Comparison of ENCODE assay signal across 29 cellular contexts in genomic region chr3:123015596-123015995, GRCh38. TPM values are rescaled to one million over a fixed set of nuclear protein-coding genes. Genes with fewer than 3 reads are reported as not detected.
A peak's percentile ranks its signal among the peaks of the same experiment; 100 is the strongest.
DNase-seq lines count a peak whose midpoint lies in the region; ATAC-seq, FAIRE-seq and TF ChIP-seq lines count a peak whose summit lies in the region.
"Had no signal": no experiment of that assay in that cellular context is flagged by ENCODE, and none has a peak within 500 bp of the region (broad histone marks: within the 10 kb centered on the region; RNA-seq: fewer than 3 reads in every experiment).

No MANE protein-coding gene starts in this region.

- no peak overlapping the region for H2BK120ac ChIP-seq in H9 (ENCODE audit: low read depth, low read length, poor library complexity, severe bottlenecking)

- peaks cover 8 to 35% of the 10 kb centered on the region in 2 experiments; a peak in 3 of 4 replicates for H3K4me1 Mint-ChIP-seq in H9
- H3K4me1 Mint-ChIP-seq: activated B cell treated with CpG ODN at 0.5 μM for 24 hours; activated CD4-positive, alpha-beta T cell treated with anti-CD3 and anti-CD28 coated beads, Interleukin-2, amount 10 ng/mL, durations not matched to agents 7 days and 5 days; activated naive CD8-positive, alpha-beta T cell treated with anti-CD3 and anti-CD28 coated beads, Interleukin-2, amount 50 U/mL, for 24 hours; T-cell had no signal

- no peak overlapping the region for H2AK5ac ChIP-seq in H9 (ENCODE audit: insufficient read length, low read length)

- H3K9me3 ChIP-seq in A549: no peaks in the 10 kb centered on the region
- no peaks in the 10 kb centered on the region for H3K9me3 ChIP-seq in H9 (ENCODE audit: control insufficient read depth, low read depth, low read length)
- no peaks in the 10 kb centered on the region for H3K9me3 ChIP-seq in PC-9 (ENCODE audit: insufficient read depth, low read depth)
- H3K9me3 ChIP-seq in hepatocyte (ENCODE audit: low read depth): no peaks in the 10 kb centered on the region
- H3K9me3 ChIP-seq: neutrophil, sigmoid colon, transverse colon had no signal

- H3K9me2 ChIP-seq in PC-9 (ENCODE audit: insufficient read depth) (no peaks in the 10 kb centered on the region), hepatocyte (replicated peaks; ENCODE audit: insufficient read depth) (no peaks in the 10 kb centered on the region)

- no peak for TF ChIP-seq POLR2A in A549 (IDR thresholded peaks at IDR 0.05; ENCODE audit: low read length)

- H2BK5ac ChIP-seq in H9 (ENCODE audit: insufficient read length, low read length): no peak overlapping the region

- H2AFZ ChIP-seq in H9 (ENCODE audit: low read length) (no peak overlapping the region), PC-9 (no peak overlapping the region), hepatocyte (no peak overlapping the region)

- H2BK15ac ChIP-seq in H9 (ENCODE audit: low read depth, low read length): no peak overlapping the region

- no peaks in the 10 kb centered on the region for H3K9me3 Mint-ChIP-seq in H9
- H3K9me3 Mint-ChIP-seq: activated B cell treated with CpG ODN at 0.5 μM for 24 hours; activated CD4-positive, alpha-beta T cell treated with anti-CD3 and anti-CD28 coated beads, Interleukin-2, amount 10 ng/mL, durations not matched to agents 7 days and 5 days; activated naive CD8-positive, alpha-beta T cell treated with anti-CD3 and anti-CD28 coated beads, Interleukin-2, amount 50 U/mL, for 24 hours; activated T-cell treated with anti-CD3 and anti-CD28 coated beads, Interleukin-2, amount 50 U/mL, for 24 hours; CD4-positive, alpha-beta T cell; T-cell had no signal

- 0 out of 7 replicates have a peak overlapping the region, but pooled peaks of 1 of the 3 experiments have one; percentile 9 for H3K27ac Mint-ChIP-seq in H9
- H3K27ac Mint-ChIP-seq: activated B cell treated with CpG ODN at 0.5 μM for 24 hours; activated CD4-positive, alpha-beta T cell treated with anti-CD3 and anti-CD28 coated beads, Interleukin-2, amount 10 ng/mL, durations not matched to agents 7 days and 5 days; activated naive CD8-positive, alpha-beta T cell treated with anti-CD3 and anti-CD28 coated beads, Interleukin-2, amount 50 U/mL, for 24 hours; activated T-cell treated with anti-CD3 and anti-CD28 coated beads, Interleukin-2, amount 50 U/mL, for 24 hours; CD4-positive, alpha-beta T cell; T-cell had no signal

- no peaks in the 10 kb centered on the region for H3F3A ChIP-seq in PC-9 (ENCODE audit: insufficient read depth, low read depth)

- H3K18ac ChIP-seq in H9 (ENCODE audit: insufficient read length, low read depth, low read length): no peak overlapping the region

- BruUV-seq in PC-9 (replicated peaks; lab: Mats Ljungman, UMichigan): no TSS peak

- H3K9ac ChIP-seq in H9 (ENCODE audit: extremely low read depth, insufficient read length, low read length): no peak overlapping the region

- CTCF ChIA-PET in A549 (lab: Yijun Ruan, JAX) (interaction anchor here (0.9 to 2.7 kb wide), 5 partner anchors 8 to 160 kb away, joined by 3 to 13 read pairs (median 3); partner anchors contain the start of gene SEMA5B), PC-9 (lab: Charles Lee) (interaction anchor here (0.6 to 1.1 kb wide), 3 partner anchors 46 to 381 kb away, joined by 3 to 6 read pairs (median 3); no protein-coding TSS in a partner anchor)

- TF ChIP-seq CTCF in A549 (IDR thresholded peaks at IDR 0.05): peak; percentile 15; the same call in 1 of the 3 replicates
- TF ChIP-seq CTCF in H9 (conservative IDR thresholded peaks at IDR 0.05): peak; percentile 46; the same call in 1 of the 3 replicates
- TF ChIP-seq CTCF in PC-9 (conservative IDR thresholded peaks at IDR 0.05): peak; percentile 51
- TF ChIP-seq CTCF in epithelial cell of proximal tubule (conservative IDR thresholded peaks at IDR 0.05; ENCODE audit: low read depth, low read length): peak; percentile 45
- TF ChIP-seq CTCF in hepatocyte (IDR thresholded peaks at IDR 0.05; ENCODE audit: poor library complexity): no peak

- H3K4me2 ChIP-seq in A549 (no peak overlapping the region), H9 (ENCODE audit: insufficient read depth, insufficient read length, low read length) (no peak overlapping the region), PC-9 (no peak overlapping the region), hepatocyte (no peak overlapping the region)

- no peak overlapping the region for H3K4ac ChIP-seq in H9 (ENCODE audit: low read depth, low read length)

- no peak for FAIRE-seq in A549 (lab: Jason Lieb, UNC)

- no peak overlapping the region for H4K8ac ChIP-seq in H9 (replicated peaks; ENCODE audit: insufficient read length, low read depth, low read length)

- no peaks in the 10 kb centered on the region for H3K79me1 ChIP-seq in H9 (ENCODE audit: insufficient read depth, low read depth, low read length, poor library complexity, severe bottlenecking)

- H3K79me2 ChIP-seq in H9 (ENCODE audit: insufficient read depth, low read length) (no peaks in the 10 kb centered on the region), PC-9 (ENCODE audit: low read depth) (no peaks in the 10 kb centered on the region), hepatocyte (no peaks in the 10 kb centered on the region)

- no peaks in the 10 kb centered on the region for H3K36me3 ChIP-seq in PC-9 (ENCODE audit: low read depth)
- H3K36me3 ChIP-seq in hepatocyte (replicated peaks; ENCODE audit: insufficient read depth, low read depth): no peaks in the 10 kb centered on the region
- H3K36me3 ChIP-seq: neutrophil, sigmoid colon, transverse colon had no signal

- H3K4me3 Mint-ChIP-seq in H9: no peak overlapping the region
- H3K4me3 Mint-ChIP-seq: activated B cell treated with CpG ODN at 0.5 μM for 24 hours; activated CD4-positive, alpha-beta T cell treated with anti-CD3 and anti-CD28 coated beads, Interleukin-2, amount 10 ng/mL, durations not matched to agents 7 days and 5 days; activated naive CD8-positive, alpha-beta T cell treated with anti-CD3 and anti-CD28 coated beads, Interleukin-2, amount 50 U/mL, for 24 hours; activated T-cell treated with anti-CD3 and anti-CD28 coated beads, Interleukin-2, amount 50 U/mL, for 24 hours; CD4-positive, alpha-beta T cell; T-cell had no signal

- H3K27me3 ChIP-seq in H9 (ENCODE audit: insufficient read depth, low read length) (no peaks in the 10 kb centered on the region), PC-9 (ENCODE audit: insufficient read depth, low read depth) (peaks cover 33% of the 10 kb centered on the region), hepatocyte (peaks cover 6% of the 10 kb centered on the region)
- H3K27me3 ChIP-seq: sigmoid colon had no signal

- no peak overlapping the region for H3K14ac ChIP-seq in H9 (ENCODE audit: insufficient read depth, low read length)

- POLR2A ChIA-PET in A549 (lab: Yijun Ruan, JAX) (no interaction called here), PC-9 (lab: Charles Lee; ENCODE audit: unreplicated experiment) (no interaction called here)

- H3K27ac ChIP-seq in A549 (no peak overlapping the region), H9 (ENCODE audit: insufficient read length, low read depth, low read length) (no peak overlapping the region), PC-9 (no peak overlapping the region), hepatocyte (no peak overlapping the region)
- H3K27ac ChIP-seq: neutrophil, sigmoid colon, transverse colon had no signal

- no peak overlapping the region for H4K5ac ChIP-seq in H9 (ENCODE audit: insufficient read length, low read depth, low read length)

- peaks cover 0 to 16% (median 0%) of the 10 kb centered on the region in 3 experiments; a peak in 3 of 7 replicates for H3K36me3 Mint-ChIP-seq in H9 (ENCODE audit: insufficient read depth in 1 of 3, low read depth in 3 of 3)
- H3K36me3 Mint-ChIP-seq: T-cell had no signal

- H4K20me1 ChIP-seq in H9 (ENCODE audit: control insufficient read depth, insufficient read depth, insufficient read length) (no peaks in the 10 kb centered on the region), PC-9 (ENCODE audit: insufficient read depth) (no peaks in the 10 kb centered on the region), hepatocyte (ENCODE audit: insufficient read depth, poor library complexity, severe bottlenecking) (no peaks in the 10 kb centered on the region)

- H3K27me3 Mint-ChIP-seq in H9 (ENCODE audit: low read depth): peaks cover 12% of the 10 kb centered on the region

- no peak overlapping the region for H3T11ph ChIP-seq in H9 (ENCODE audit: low read length)

- TF ChIP-seq EP300 in A549 (IDR thresholded peaks at IDR 0.05): no peak

- ATAC-seq in A549: peak in 1 of 2 experiments; percentile 60; a peak in 3 of 6 replicates
- ATAC-seq in HG02981 (IDR thresholded peaks at IDR 0.05; ENCODE audit: unreplicated experiment): no peak
- ATAC-seq: activated naive CD8-positive, alpha-beta T cell treated with anti-CD3 and anti-CD28 coated beads, Interleukin-2, amount 50 U/mL, for 24 hours; left ventricle myocardium superior; T-cell had no signal

- no peak; a peak in 2 of 5 replicates for TF ChIP-seq RAD21 in A549 (conservative IDR thresholded peaks at IDR 0.05 in 1 of 2, IDR thresholded peaks at IDR 0.05 in 1 of 2)

- H2BK12ac ChIP-seq in H9 (ENCODE audit: insufficient read length, low read depth, low read length): no peak overlapping the region

- H3K56ac ChIP-seq in H9 (ENCODE audit: insufficient read length, low read depth, low read length): no peak overlapping the region

- no peak for DNase-seq in A549 (ENCODE audit: low read depth in 1 of 2, low spot score in 1 of 2)
- no peak for DNase-seq in H9
- DNase-seq in PC-9: no peak
- no peak for DNase-seq in epithelial cell of proximal tubule (ENCODE audit: low read depth)
- DNase-seq in NCI-H2227 treated with DMSO at 0.1 percent for 48 hours (lab: John Stamatoyannopoulos, UW): no peak
- DNase-seq in retina: no peak
- DNase-seq in hepatocyte (ENCODE audit: low spot score): no peak
- DNase-seq: activated B cell treated with CpG ODN at 0.5 μM for 24 hours; activated CD4-positive, alpha-beta T cell treated with anti-CD3 and anti-CD28 coated beads, Interleukin-2, amount 10 ng/mL, durations not matched to agents 7 days and 5 days; activated naive CD8-positive, alpha-beta T cell treated with anti-CD3 and anti-CD28 coated beads, Interleukin-2, amount 50 U/mL, for 24 hours; activated T-cell treated with anti-CD3 and anti-CD28 coated beads, Interleukin-2, amount 50 U/mL, for 24 hours; AML-193; caudate nucleus; CD4-positive, alpha-beta T cell; cortex of kidney; effector memory CD4-positive, alpha-beta T cell; erythroblast; glutamatergic neuron; islet precursor cell; left ventricle myocardium superior; MM.1S; NCI-H1105 treated with DMSO at 0.1 percent for 48 hours; NCI-H2081; sigmoid colon; stimulated activated CD4-positive, alpha-beta T cell treated with anti-CD3 and anti-CD28 coated beads, Interleukin-4, amount 100 ng/mL, for 24 hours; T-cell; transverse colon had no signal

- H3K4me1 ChIP-seq in A549 (no peaks in the 10 kb centered on the region), H9 (ENCODE audit: insufficient read depth, low read length) (no peaks in the 10 kb centered on the region), PC-9 (replicated peaks; ENCODE audit: insufficient read depth) (no peaks in the 10 kb centered on the region), hepatocyte (ENCODE audit: insufficient read depth) (no peaks in the 10 kb centered on the region)
- H3K4me1 ChIP-seq: sigmoid colon, transverse colon had no signal

- intact Hi-C loops in PC-9 (cut with micrococcal nuclease; ENCODE audit: unreplicated experiment): no loop called here

- H3K23ac ChIP-seq in H9 (ENCODE audit: insufficient read length, low read depth, low read length): no peak overlapping the region

- H3K23me2 ChIP-seq in H9 (ENCODE audit: insufficient read length, low read depth, low read length, poor library complexity, severe bottlenecking): no peaks in the 10 kb centered on the region

- no peak overlapping the region for H4K91ac ChIP-seq in H9 (ENCODE audit: insufficient read length, low read depth, low read length)

- no peak overlapping the region for H2BK20ac ChIP-seq in H9 (ENCODE audit: low read depth, low read length, poor library complexity, severe bottlenecking)

- H3K4me3 ChIP-seq in A549: no peak overlapping the region
- H3K4me3 ChIP-seq in PC-9: no peak overlapping the region
- no peak overlapping the region for H3K4me3 ChIP-seq in epithelial cell of proximal tubule (ENCODE audit: low read depth, low read length)
- H3K4me3 ChIP-seq in hepatocyte: no peak overlapping the region
- H3K4me3 ChIP-seq: sigmoid colon, transverse colon had no signal

- 43% methylated on average over 4 of the region's 4 CpGs for WGBS in A549 (ENCODE audit: missing lambda C conversion rate)
- no CpG with 5 or more reads among the region's 4 CpGs for WGBS in H9 (ENCODE audit: extremely low coverage, insufficient read length, low lambda C conversion rate)
- 86% methylated on average over 4 of the region's 4 CpGs for WGBS in hepatocyte (ENCODE audit: low lambda C conversion rate, missing lambda C conversion rate)

RNA-seq across cellular contexts. Expression of gene SEMA5B, which starts 12.0 kb away (rescaled TPM):
- polyA plus RNA-seq in A549 (2011; rRNA removed): 0.01 TPM in 1 of 2 replicates, not detected in the other
- polyA plus RNA-seq in A549 (2012; cell fraction: cytosol; rRNA removed): 0.01 TPM in 2 replicates
- 0.04 and 0.06 TPM in 2 replicates for polyA plus RNA-seq in A549 (2012; cell fraction: nucleus; rRNA removed)
- polyA plus RNA-seq in A549 (2017; fragmentation: RNase III; extraction: RNeasy Plus Mini Kit Qiagen cat#74134 plus additional on column Dnase treatment): 0.03 to 0.04 TPM (median 0.03 TPM) in 3 replicates
- not detected in 2 replicates for polyA minus RNA-seq in A549 (2011; rRNA and poly(A)+ RNA removed)
- total RNA-seq in H9 (2021): 8.3 and 9.4 TPM in 2 replicates
- total RNA-seq in PC-9 (2021): not detected in 2 replicates
- not detected in 2 replicates for total RNA-seq in epithelial cell of proximal tubule
- 0.88 and 1.4 TPM in 2 replicates for total RNA-seq in hepatocyte
- 1.8 and 4.2 TPM in 2 replicates for polyA plus RNA-seq in hepatocyte
- total RNA-seq: activated CD4-positive, alpha-beta T cell treated with anti-CD3 and anti-CD28 coated beads, Interleukin-2, amount 10 ng/mL, durations not matched to agents 7 days and 5 days had no signal

RNA-seq across cellular contexts. Expression of gene PDIA5, which starts 51.2 kb away (rescaled TPM):
- polyA plus RNA-seq in A549 (2011; rRNA removed) (25.3 and 28.1 TPM in 2 replicates), A549 (2017; fragmentation: RNase III; extraction: RNeasy Plus Mini Kit Qiagen cat#74134 plus additional on column Dnase treatment) (15.2 to 20.8 TPM (median 17.5 TPM) in 3 replicates), hepatocyte (88.4 and 97.3 TPM in 2 replicates)
- polyA plus RNA-seq in A549 (2012; cell fraction: cytosol; rRNA removed): 15.8 and 17.0 TPM in 2 replicates
- polyA plus RNA-seq in A549 (2012; cell fraction: nucleus; rRNA removed): 23.3 and 35.8 TPM in 2 replicates
- 17.6 and 20.1 TPM in 2 replicates for polyA minus RNA-seq in A549 (2011; rRNA and poly(A)+ RNA removed)
- total RNA-seq in H9 (2021) (21.9 and 24.3 TPM in 2 replicates), PC-9 (2021) (31.7 and 32.1 TPM in 2 replicates), epithelial cell of proximal tubule (17.7 and 29.4 TPM in 2 replicates), hepatocyte (71.8 and 82.0 TPM in 2 replicates)
